ENCODE assay signal across 27 cellular contexts in genomic region chr14:34237677-34238076, GRCh38.
"Had no signal": no experiment of that assay in that cellular context is flagged by ENCODE, and none has a peak within 500 bp of the region (broad histone marks: within the 10 kb centered on the region; RNA-seq: fewer than 3 reads in every experiment).

No MANE protein-coding gene starts in this region.

- FAIRE-seq: endometrium, kidney, urothelium cell line had no signal

- H3K27me3 ChIP-seq: gastrocnemius medialis, hepatocyte, neural progenitor cell, right atrium auricular region, sigmoid colon, tibial nerve, upper lobe of left lung had no signal

- H3K79me2 ChIP-seq: hepatocyte, parathyroid adenoma had no signal

- H3K4me1 Mint-ChIP-seq: mesothelial cell of epicardium; naive B cell; nephron; stimulated activated effector memory CD8-positive, alpha-beta T cell treated with anti-CD3 and anti-CD28 coated beads, Interleukin-12 subunit alpha, Interleukin-12 subunit beta, amount 100 ng/mL, for 72 hours had no signal

- H3K9me3 ChIP-seq: gastrocnemius medialis, heart left ventricle, mucosa of descending colon, prostate gland, right atrium auricular region, sigmoid colon, thoracic aorta, tibial nerve, upper lobe of left lung had no signal

- H3K4me1 ChIP-seq: neural progenitor cell, parathyroid adenoma, prostate gland had no signal

- H3K4me3 ChIP-seq: gastrocnemius medialis, heart left ventricle, hepatocyte, lung, mucosa of descending colon, neural progenitor cell, prostate gland, right atrium auricular region, sigmoid colon, thoracic aorta, tibial nerve, upper lobe of left lung had no signal

- H3K9me3 Mint-ChIP-seq: effector memory CD8-positive, alpha-beta T cell; nephron; stimulated activated effector memory CD8-positive, alpha-beta T cell treated with anti-CD3 and anti-CD28 coated beads, Interleukin-12 subunit alpha, Interleukin-12 subunit beta, amount 100 ng/mL, for 72 hours had no signal

- H3K4me2 ChIP-seq: hepatocyte, neural progenitor cell had no signal

- H3K27ac Mint-ChIP-seq: effector memory CD8-positive, alpha-beta T cell; mesothelial cell of epicardium; naive B cell; nephron; neural progenitor cell; stimulated activated effector memory CD8-positive, alpha-beta T cell treated with anti-CD3 and anti-CD28 coated beads, Interleukin-12 subunit alpha, Interleukin-12 subunit beta, amount 100 ng/mL, for 72 hours had no signal

- ATAC-seq: effector memory CD8-positive, alpha-beta T cell; gastrocnemius medialis; heart left ventricle; left lobe of liver; stimulated activated effector memory CD8-positive, alpha-beta T cell treated with anti-CD3 and anti-CD28 coated beads, Interleukin-12 subunit alpha, Interleukin-12 subunit beta, amount 100 ng/mL, for 72 hours; stimulated activated naive CD8-positive, alpha-beta T cell treated with anti-CD3 and anti-CD28 coated beads, Interleukin-15, Interleukin-2, amounts not matched to agents 100 U/mL and 50 U/mL, for 24 hours had no signal

- H3K4me3 Mint-ChIP-seq: effector memory CD8-positive, alpha-beta T cell; mesothelial cell of epicardium; nephron; neural progenitor cell; stimulated activated effector memory CD8-positive, alpha-beta T cell treated with anti-CD3 and anti-CD28 coated beads, Interleukin-12 subunit alpha, Interleukin-12 subunit beta, amount 100 ng/mL, for 72 hours had no signal

- H3K9ac ChIP-seq: neural progenitor cell, parathyroid adenoma had no signal

- H3K36me3 ChIP-seq: gastrocnemius medialis, heart left ventricle, neural progenitor cell, prostate gland, right atrium auricular region, sigmoid colon, thoracic aorta, tibial nerve, upper lobe of left lung had no signal

- H3K27ac ChIP-seq: gastrocnemius medialis, heart left ventricle, hepatocyte, neural progenitor cell, parathyroid adenoma, prostate gland, thoracic aorta, tibial nerve, upper lobe of left lung had no signal

- H3K36me3 Mint-ChIP-seq: mesothelial cell of epicardium; naive B cell; neural progenitor cell; stimulated activated effector memory CD8-positive, alpha-beta T cell treated with anti-CD3 and anti-CD28 coated beads, Interleukin-12 subunit alpha, Interleukin-12 subunit beta, amount 100 ng/mL, for 72 hours had no signal

- DNase-seq: cortex of kidney; effector memory CD8-positive, alpha-beta T cell; erythroblast; gastrocnemius medialis; heart left ventricle; kidney; mucosa of descending colon; naive B cell; sigmoid colon; stimulated activated CD4-positive, alpha-beta T cell treated with anti-CD3 and anti-CD28 coated beads, Interleukin-2, amount 100 ng/mL, for 24 hours; stimulated activated CD4-positive, alpha-beta T cell treated with anti-CD3 and anti-CD28 coated beads, Interleukin-4, amount 100 ng/mL, for 24 hours; stimulated activated naive CD8-positive, alpha-beta T cell treated with anti-CD3 and anti-CD28 coated beads, Interleukin-15, Interleukin-2, amounts not matched to agents 100 U/mL and 50 U/mL, for 24 hours; upper lobe of left lung had no signal

- H2AFZ ChIP-seq: hepatocyte, neural progenitor cell, parathyroid adenoma had no signal
